8 cellular contexts compared by ENCODE assay signal in genomic region chr11:102751673-102752072, GRCh38. TPM values are rescaled to one million over a fixed set of nuclear protein-coding genes. Genes with fewer than 3 reads are reported as not detected.
"Had no signal": no experiment of that assay in that cellular context is flagged by ENCODE, and none has a peak within 500 bp of the region (broad histone marks: within the 10 kb centered on the region; RNA-seq: fewer than 3 reads in every experiment).

No MANE protein-coding gene starts in this region.

- ATAC-seq: HepG2 had no signal

- H3K36me3 Mint-ChIP-seq: IgD-negative memory B cell had no signal

- H3K27ac ChIP-seq: GM23248 had no signal

- H3K4me3 ChIP-seq: GM23248 had no signal

- H3K9ac ChIP-seq: GM23248 had no signal

- H3K4me3 Mint-ChIP-seq: IgD-negative memory B cell had no signal

- H2AFZ ChIP-seq: GM23248 had no signal

- H3K27ac Mint-ChIP-seq: IgD-negative memory B cell had no signal

- H3K4me1 Mint-ChIP-seq: IgD-negative memory B cell had no signal

- DNase-seq: GM23248, H7, HCEC 1CT, KBM-7 had no signal

RNA-seq across cellular contexts. Expression of gene MMP8, which starts 26.9 kb away (rescaled TPM):
- total RNA-seq: GM23248, H4, H7, HepG2, HT-29 had no signal
- polyA plus RNA-seq: GM23248, HepG2, IgD-negative memory B cell had no signal

RNA-seq across cellular contexts. Expression of gene MMP10, which starts 28.8 kb away (rescaled TPM):
- total RNA-seq: H7, HepG2, HT-29 had no signal
- polyA plus RNA-seq: IgD-negative memory B cell had no signal

RNA-seq across cellular contexts. Expression of gene MMP27, which starts 46.1 kb away (rescaled TPM):
- total RNA-seq: GM23248, H4, H7, HepG2, HT-29 had no signal
- polyA plus RNA-seq: HepG2, IgD-negative memory B cell had no signal

RNA-seq across cellular contexts. Expression of gene MMP1, which starts 46.3 kb away (rescaled TPM):
- total RNA-seq: HT-29 had no signal
- polyA plus RNA-seq: IgD-negative memory B cell had no signal
